8 cellular contexts compared by ENCODE assay signal in genomic region chr11:59550842-59551650, GRCh38. TPM values are rescaled to one million over a fixed set of nuclear protein-coding genes. Genes with fewer than 3 reads are reported as not detected.
DNase-seq lines count a peak whose midpoint lies in the region; ATAC-seq and TF ChIP-seq lines count a peak whose summit lies in the region.

No MANE protein-coding gene starts in this region.

- no peaks in the 10 kb centered on the region for H3K9me3 Mint-ChIP-seq in endodermal cell

- peaks cover 6% of the 10 kb centered on the region for H3K27me3 Mint-ChIP-seq in endodermal cell (ENCODE audit: insufficient read depth)

- H3K36me3 Mint-ChIP-seq in endodermal cell (ENCODE audit: low read depth): no peaks in the 10 kb centered on the region

- peak overlapping the region; percentile 41 for H3K9ac ChIP-seq in endodermal cell (ENCODE audit: extremely low read depth, low read length, poor library complexity, severe bottlenecking)

- peak; percentile 36 for ATAC-seq in GM19397 (IDR thresholded peaks at IDR 0.05; ENCODE audit: unreplicated experiment)

- no peaks in the 10 kb centered on the region for H3K4me1 ChIP-seq in endodermal cell (ENCODE audit: control insufficient read depth, insufficient read depth, low read length)

- H3K4me1 Mint-ChIP-seq in endodermal cell: peaks cover 16% of the 10 kb centered on the region

- no peaks in the 10 kb centered on the region for H3K36me3 ChIP-seq in endodermal cell (ENCODE audit: control insufficient read depth, insufficient read depth, low read length)

- H3K4me3 ChIP-seq in endodermal cell (ENCODE audit: low read length): peak overlapping the region; percentile 97

- peak overlapping the region; percentile 93 for H3K27ac Mint-ChIP-seq in endodermal cell

- no peaks in the 10 kb centered on the region for H3K27me3 ChIP-seq in endodermal cell (ENCODE audit: control insufficient read depth, insufficient read depth, low read length, poor library complexity, severe bottlenecking)

- H3K9me3 ChIP-seq in endodermal cell (ENCODE audit: control insufficient read depth, low read length): no peaks in the 10 kb centered on the region

- peak overlapping the region; percentile 75 for H3K4me3 Mint-ChIP-seq in endodermal cell

- WGBS in endodermal cell (ENCODE audit: insufficient coverage in 1 of 2, insufficient read length in 1 of 2), 2 experiments: 0 to 1% methylated on average over 23 to 33 of the region's 34 CpGs

- peak overlapping the region; percentile 27 for H3K27ac ChIP-seq in endodermal cell (ENCODE audit: low read depth, low read length)

- no peak for TF ChIP-seq CTCF in endodermal cell (conservative IDR thresholded peaks at IDR 0.05)

- DNase-seq in AML-193 (lab: John Stamatoyannopoulos, UW): peak; percentile 72 to 87
- DNase-seq in HK-2 (ENCODE audit: unreplicated experiment): peak; percentile 83
- peak; percentile 80 for DNase-seq in NOMO-1 treated with DMSO at 0.1 percent for 48 hours (lab: John Stamatoyannopoulos, UW; ENCODE audit: unreplicated experiment)
- DNase-seq in activated CD8-positive, alpha-beta memory T cell treated with anti-CD3 and anti-CD28 coated beads for 4 hours (ENCODE audit: low read depth in 2 of 2): peak; percentile 54 to 57
- peak; percentile 93 for DNase-seq in endodermal cell
- peak; percentile 60 for DNase-seq in middle frontal gyrus (ENCODE audit: extremely low spot score, low spot score)
- DNase-seq in stimulated activated CD8-positive, alpha-beta memory T cell treated with anti-CD3 and anti-CD28 coated beads, Interleukin-2, amount 100 ng/mL, for 1 hour (ENCODE audit: low read depth in 2 of 2): peak; percentile 49 to 53

RNA-seq across cellular contexts. Expression of gene OR4D9, which starts 39.7 kb away (rescaled TPM):
- total RNA-seq in endodermal cell: not detected
- not detected for polyA plus RNA-seq in endodermal cell (2013, experiment 1 of 2)
- not detected for polyA plus RNA-seq in endodermal cell (2013, experiment 2 of 2)

RNA-seq across cellular contexts. Expression of gene OR4D11, which starts 47.7 kb away (rescaled TPM):
- not detected for total RNA-seq in endodermal cell
- not detected for polyA plus RNA-seq in endodermal cell (2013, experiment 1 of 2)
- polyA plus RNA-seq in endodermal cell (2013, experiment 2 of 2): not detected

Comparison
In these comparisons a context has a peak if more than half of its experiments do, and no peak if none do; other contexts are left out.
1. Peak in every context shown above with its lines: DNase-seq, ATAC-seq, H3K4me3 ChIP-seq and H3K27ac ChIP-seq.